ENCODE assay signal across 9 cellular contexts in genomic region chr3:163916596-163917560, GRCh38.
DNase-seq lines count a peak whose midpoint lies in the region; ATAC-seq, FAIRE-seq and TF ChIP-seq lines count a peak whose summit lies in the region.
"Had no signal": no experiment of that assay in that cellular context is flagged by ENCODE, and none has a peak within 500 bp of the region (broad histone marks: within the 10 kb centered on the region; RNA-seq: fewer than 3 reads in every experiment).

No MANE protein-coding gene starts in this region.

- H3K9me3 ChIP-seq in pancreas: no peaks in the 10 kb centered on the region

- H3K27me3 ChIP-seq in pancreas: no peaks in the 10 kb centered on the region

- H3K36me3 ChIP-seq in pancreas: no peaks in the 10 kb centered on the region

- no peak for FAIRE-seq in pancreas (lab: Jason Lieb, UNC)

- H3K27ac ChIP-seq in VCaP (no peak overlapping the region), pancreas (no peak overlapping the region)

- H3K4me1 ChIP-seq in pancreas: no peaks in the 10 kb centered on the region

- 75 to 77% methylated on average over 4 of the region's 4 CpGs for WGBS in pancreas, 2 donors

- DNase-seq in NCI-H1436 (lab: John Stamatoyannopoulos, UW): peak; percentile 3
- no peak for DNase-seq in NCI-H1436 treated with DMSO at 0.1 percent for 48 hours (lab: John Stamatoyannopoulos, UW)
- DNase-seq in NCI-H1694 treated with DMSO at 0.1 percent for 48 hours (lab: John Stamatoyannopoulos, UW): peak; percentile 27
- DNase-seq in pancreas: peak in 1 of 6 donors; percentile 35
- DNase-seq: hippocampal formation had no signal

- TF ChIP-seq CTCF in VCaP (conservative IDR thresholded peaks at IDR 0.05) (peak; percentile 60), pancreas (IDR thresholded peaks at IDR 0.05) (peak in 2 of 4 donors; percentile 19 to 23)

- intact Hi-C loops in pancreas (cut with DNase I): no loop called here

- H3K4me3 ChIP-seq in pancreas: no peak overlapping the region

- ATAC-seq in pancreas (peak in 3 of 4 donors; percentile 57 to 67 (median 66)), HG03039 (IDR thresholded peaks at IDR 0.05; ENCODE audit: unreplicated experiment) (no peak), GM18520 (IDR thresholded peaks at IDR 0.05; ENCODE audit: unreplicated experiment) (no peak), HG03460 (IDR thresholded peaks at IDR 0.05; ENCODE audit: unreplicated experiment) (no peak)

Comparison
In these comparisons a context has a peak if more than half of its experiments do, and no peak if none do; other contexts are left out.
1. ATAC-seq: peak in pancreas (3 of 4); none in HG03039 (single experiment), GM18520 (single experiment) and HG03460 (single experiment).